In genomic region chr17:1709971-1710806, GRCh38 we compare ENCODE assay signal across 8 cellular contexts. TPM values are rescaled to one million over a fixed set of nuclear protein-coding genes. Genes with fewer than 3 reads are reported as not detected.
DNase-seq lines count a peak whose midpoint lies in the region; ATAC-seq and TF ChIP-seq lines count a peak whose summit lies in the region.

TSS of gene TLCD2 (minus strand) at chr17:1710377. CDS start at chr17:1710242, 135 bp downstream.

- peak within 1 kb of the TSS; percentile 50; the same call in 1 of the 2 replicates for H3K9ac ChIP-seq in HUES64 (ENCODE audit: low read depth, low read length)

- H3K27ac ChIP-seq in HUES64 (ENCODE audit: low read depth, low read length) (no peak within 1 kb of the TSS), adrenal gland (peak within 1 kb of the TSS; percentile 64 to 100 (median 82)), right atrium auricular region (peak within 1 kb of the TSS; percentile 78 to 81), psoas muscle (peak within 1 kb of the TSS; percentile 71)

- intact Hi-C loops in adrenal gland (cut with DNase I), result loop anchor here (2.0 to 10.0 kb wide), 3 partner anchors 25 to 55 kb away; partner anchors contain the start of gene PRPF8 (in 1 of the 2)
- intact Hi-C loops in psoas muscle (cut with DNase I), result loop anchor here (1.0 to 5.0 kb wide), 2 partner anchors 33 to 41 kb away; no protein-coding TSS in a partner anchor

- H3K36me3 ChIP-seq in HUES64 (ENCODE audit: insufficient read depth, low read length) (peaks cover 21% of the 10 kb centered on the region; the same call in 1 of the 2 replicates), adrenal gland (replicated peaks in 1 of 2) (peaks cover 0 to 27% of the 10 kb centered on the region in 2 donors), right atrium auricular region (peaks cover 47% of the 10 kb centered on the region), psoas muscle (ENCODE audit: insufficient read depth in 1 of 2, low read depth in 1 of 2) (peaks cover 3 to 35% of the 10 kb centered on the region in 2 donors)

- DNase-seq in Caki2 (ENCODE audit: low read depth) (peak; percentile 45), adrenal gland (peak; percentile 77 to 88 (median 81)), right atrium auricular region (ENCODE audit: low spot score) (peak; percentile 84), psoas muscle (peak; percentile 83 to 85), COR-L47 (lab: John Stamatoyannopoulos, UW) (no peak)
- no peak for DNase-seq in stimulated activated CD4-positive, alpha-beta T cell treated with anti-CD3 and anti-CD28 coated beads, Interleukin-4, amount 100 ng/mL, for 1 hour

- peaks cover 19% of the 10 kb centered on the region for H3K27me3 ChIP-seq in HUES64 (ENCODE audit: insufficient read depth, low read length)
- no peaks in the 10 kb centered on the region for H3K27me3 ChIP-seq in adrenal gland
- H3K27me3 ChIP-seq in right atrium auricular region, result no peaks in the 10 kb centered on the region
- H3K27me3 ChIP-seq in psoas muscle (ENCODE audit: insufficient read depth in 3 of 3, low read length in 2 of 3), result no peaks in the 10 kb centered on the region

- in situ Hi-C loops in Caki2 (cut with HindIII; ENCODE audit: low pct_unique_long_range_greater_than_20kb, low sequenced_read_pairs), result no loop called here

- H3K4me1 ChIP-seq in HUES64 (ENCODE audit: insufficient read depth, low read length), result peaks cover 24% of the 10 kb centered on the region; the same call in 1 of the 2 replicates
- H3K4me1 ChIP-seq in adrenal gland (replicated peaks in 1 of 2), result peaks cover 28 to 43% of the 10 kb centered on the region in 2 donors
- H3K4me1 ChIP-seq in right atrium auricular region, result peaks cover 0 to 49% of the 10 kb centered on the region in 2 donors
- peaks cover 37% of the 10 kb centered on the region for H3K4me1 ChIP-seq in psoas muscle

- TF ChIP-seq CTCF in adrenal gland (IDR thresholded peaks at IDR 0.05) (no peak), right atrium auricular region (IDR thresholded peaks at IDR 0.05) (no peak), psoas muscle (IDR thresholded peaks at IDR 0.05) (no peak)

- peak; percentile 64 to 69 for TF ChIP-seq POLR2A in adrenal gland (IDR thresholded peaks at IDR 0.05)

- peak within 1 kb of the TSS; percentile 72 for H3K4me3 ChIP-seq in HUES64 (ENCODE audit: low read length)
- peak within 1 kb of the TSS in 3 of 4 donors; percentile 56 to 96 (median 85) for H3K4me3 ChIP-seq in adrenal gland
- peak within 1 kb of the TSS; percentile 61 to 82 for H3K4me3 ChIP-seq in right atrium auricular region
- peak within 1 kb of the TSS; percentile 97 for H3K4me3 ChIP-seq in psoas muscle

- WGBS in HUES64, result under 1% methylated on average over 83 of the region's 83 CpGs
- 1 to 7% (median 2%) methylated on average over 6 to 83 of the region's 83 CpGs for WGBS in adrenal gland, 4 donors
- WGBS in psoas muscle, 3 donors, result 3% methylated on average over 48 to 83 of the region's 83 CpGs

- peak; percentile 26 to 47 (median 34) for ATAC-seq in psoas muscle
- ATAC-seq in GM18909 (IDR thresholded peaks at IDR 0.05; ENCODE audit: poor library complexity, unreplicated experiment), result no peak

- H3K9me3 ChIP-seq in HUES64 (ENCODE audit: insufficient read depth, low read depth, low read length) (no peaks in the 10 kb centered on the region), adrenal gland (replicated peaks in 1 of 3) (no peaks in the 10 kb centered on the region), right atrium auricular region (no peaks in the 10 kb centered on the region), psoas muscle (no peaks in the 10 kb centered on the region)

RNA-seq across cellular contexts. Expression of gene TLCD2, which starts in this region (rescaled TPM):
- total RNA-seq in Caki2 (2014; rRNA removed; shearing (Covaris generic); ENCODE audit: low replicate concordance), result 0.20 and 1.0 TPM in 2 replicates
- polyA plus RNA-seq in HUES64 (2013, experiment 1 of 2), result 0.15 TPM
- 0.32 TPM for polyA plus RNA-seq in HUES64 (2013, experiment 2 of 2)
- total RNA-seq in adrenal gland (10 to 100 TPM in 5 of 8 donors, 1 to 10 TPM in 3; 6.8 to 48.7 (median 11.4) TPM), right atrium auricular region (1 to 10 TPM; 1.1 to 3.7 TPM), psoas muscle (1 to 10 TPM; 1.6 to 2.9 (median 1.9) TPM)
- polyA plus RNA-seq in adrenal gland (10 to 100 TPM in 1 of 3 donors, 1 to 10 TPM in 2; 4.3 to 58.8 (median 7.2) TPM), psoas muscle (1 to 10 TPM; 1.1 to 1.4 (median 1.1) TPM)

Comparison
In these comparisons a context has a peak if more than half of its experiments do, and no peak if none do; other contexts are left out.
1. DNase-seq: peak in Caki2 (single experiment), adrenal gland (7 of 7), right atrium auricular region (single experiment) and psoas muscle (2 of 2); none in COR-L47 (single experiment) and stimulated activated CD4-positive, alpha-beta T cell treated with anti-CD3 and anti-CD28 coated beads, Interleukin-4, amount 100 ng/mL, for 1 hour (single experiment).
2. Peak in every context shown above with its lines, with median percentiles within 50 percentile points of each other: H3K4me3 ChIP-seq.